ENCODE assay signal across 8 cellular contexts in genomic region chr3:87088984-87089841, GRCh38.
DNase-seq lines count a peak whose midpoint lies in the region; ATAC-seq and TF ChIP-seq lines count a peak whose summit lies in the region.

No MANE protein-coding gene starts in this region.

- peaks cover 12% of the 10 kb centered on the region for H3K27me3 Mint-ChIP-seq in activated B cell treated with CpG ODN at 0.5 μM for 24 hours
- peaks cover 5% of the 10 kb centered on the region for H3K27me3 Mint-ChIP-seq in osteocyte (ENCODE audit: unreplicated experiment)

- intact Hi-C loops in activated B cell treated with CpG ODN at 0.5 μM for 24 hours (cut with micrococcal nuclease) = no loop called here

- no peaks in the 10 kb centered on the region for H3K9me3 Mint-ChIP-seq in activated B cell treated with CpG ODN at 0.5 μM for 24 hours
- no peaks in the 10 kb centered on the region for H3K9me3 Mint-ChIP-seq in osteocyte (ENCODE audit: unreplicated experiment)

- H3K4me3 Mint-ChIP-seq in activated B cell treated with CpG ODN at 0.5 μM for 24 hours (peak overlapping the region; percentile 76), osteocyte (ENCODE audit: unreplicated experiment) (no peak overlapping the region)

- TF ChIP-seq CTCF in activated B cell treated with CpG ODN at 0.5 μM for 24 hours (IDR thresholded peaks at IDR 0.05) (no peak), fibroblast of villous mesenchyme (IDR thresholded peaks at IDR 0.05; ENCODE audit: insufficient read depth, low read depth, low read length) (no peak), osteocyte (IDR thresholded peaks at IDR 0.05) (no peak)

- DNase-seq in ELF-1 (ENCODE audit: low read depth, low spot score) = peak; percentile 45
- no peak for DNase-seq in activated B cell treated with CpG ODN at 0.5 μM for 24 hours
- DNase-seq in fibroblast of villous mesenchyme (ENCODE audit: low read depth) = peak; percentile 51
- DNase-seq in osteocyte (ENCODE audit: extremely low spot score, unreplicated experiment) = peak; percentile 84
- DNase-seq in cortex of kidney (lab: John Stamatoyannopoulos, UW) = no peak
- DNase-seq in effector CD4-positive, alpha-beta T cell = no peak

- CTCF ChIA-PET in activated B cell treated with CpG ODN at 0.5 μM for 24 hours (lab: Charles Lee) = no interaction called here

- peak; percentile 64 for ATAC-seq in GM21367 (IDR thresholded peaks at IDR 0.05; ENCODE audit: unreplicated experiment)
- peak; percentile 37 for ATAC-seq in HG03575 (IDR thresholded peaks at IDR 0.05; ENCODE audit: extremely low read depth, insufficient number of reproducible peaks, low FRiP score, unreplicated experiment)
- ATAC-seq in activated B cell treated with CpG ODN at 0.5 μM for 24 hours (ENCODE audit: low read depth) = no peak

- POLR2A ChIA-PET in activated B cell treated with CpG ODN at 0.5 μM for 24 hours (lab: Charles Lee) = no interaction called here

- H3K4me1 Mint-ChIP-seq in activated B cell treated with CpG ODN at 0.5 μM for 24 hours = peaks cover 14% of the 10 kb centered on the region
- no peaks in the 10 kb centered on the region for H3K4me1 Mint-ChIP-seq in osteocyte (ENCODE audit: unreplicated experiment)

- H3K36me3 Mint-ChIP-seq in activated B cell treated with CpG ODN at 0.5 μM for 24 hours (ENCODE audit: low read depth) (no peaks in the 10 kb centered on the region), osteocyte (ENCODE audit: unreplicated experiment) (no peaks in the 10 kb centered on the region)

- H3K4me3 ChIP-seq in fibroblast of villous mesenchyme (ENCODE audit: low read depth, low read length) = peak overlapping the region; percentile 64

- no peak overlapping the region for H3K27ac Mint-ChIP-seq in activated B cell treated with CpG ODN at 0.5 μM for 24 hours
- H3K27ac Mint-ChIP-seq in osteocyte (ENCODE audit: unreplicated experiment) = no peak overlapping the region

Comparison
In these comparisons a context has a peak if more than half of its experiments do, and no peak if none do; other contexts are left out.
1. DNase-seq: peak in ELF-1 (single experiment), fibroblast of villous mesenchyme (single experiment) and osteocyte (single experiment); none in activated B cell treated with CpG ODN at 0.5 μM for 24 hours (single experiment), cortex of kidney (single experiment) and effector CD4-positive, alpha-beta T cell (single experiment).